Comparison of ENCODE assay signal across 8 cellular contexts in the genomic region with DNA sequence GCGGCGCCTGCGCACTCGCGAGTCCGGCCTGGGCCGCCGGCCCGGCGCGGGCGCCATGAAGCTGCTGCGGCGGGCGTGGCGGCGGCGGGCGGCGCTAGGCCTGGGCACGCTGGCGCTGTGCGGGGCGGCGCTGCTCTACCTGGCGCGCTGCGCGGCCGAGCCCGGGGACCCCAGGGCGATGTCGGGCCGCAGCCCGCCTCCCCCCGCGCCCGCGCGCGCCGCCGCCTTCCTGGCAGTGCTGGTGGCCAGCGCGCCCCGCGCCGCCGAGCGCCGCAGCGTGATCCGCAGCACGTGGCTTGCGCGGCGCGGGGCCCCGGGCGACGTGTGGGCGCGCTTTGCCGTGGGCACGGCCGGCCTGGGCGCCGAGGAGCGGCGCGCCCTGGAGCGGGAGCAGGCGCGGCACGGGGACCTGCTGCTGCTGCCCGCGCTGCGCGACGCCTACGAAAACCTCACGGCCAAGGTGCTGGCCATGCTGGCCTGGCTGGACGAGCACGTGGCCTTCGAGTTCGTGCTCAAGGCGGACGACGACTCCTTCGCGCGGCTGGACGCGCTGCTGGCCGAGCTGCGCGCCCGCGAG. TPM values are rescaled to one million over a fixed set of nuclear protein-coding genes. Genes with fewer than 3 reads are reported as not detected.
DNase-seq lines count a peak whose midpoint lies in the region; ATAC-seq, FAIRE-seq and TF ChIP-seq lines count a peak whose summit lies in the region.

Gene B3GALT6, plus strand, starts transcription at position 14 of the 577 bp plus-strand sequence. Its CDS starts 42 bp downstream, at position 56.

- H3K79me2 ChIP-seq in K562 (ENCODE audit: control insufficient read depth, insufficient read depth, low read length): peaks cover 73% of the 10 kb centered on the region

- TF ChIP-seq RAD21 in K562 (CRISPR knock-in tag; conservative IDR thresholded peaks at IDR 0.05 in 1 of 2, IDR thresholded peaks at IDR 0.05 in 1 of 2): 0 out of 4 replicates have a peak, but pooled peaks of 1 of the 2 experiments have one; percentile 4

- POLR2A ChIA-PET in K562 (lab: Yijun Ruan, JAX): interaction anchor here (1.0 to 2.2 kb wide), 7 partner anchors 10 to 115 kb away, joined by 3 to 12 read pairs (median 4); no protein-coding TSS in a partner anchor

- CTCF ChIA-PET in K562 (lab: Yijun Ruan, JAX; ENCODE audit: low intra/inter-chr PET ratio): interaction anchor here (0.7 kb wide), 1 partner anchor 170 kb away, joined by 4 read pairs; no protein-coding TSS in a partner anchor

- peak within 1 kb of the TSS; percentile 79 for H3K4me3 ChIP-seq in K562
- peak within 1 kb of the TSS; percentile 95 for H3K4me3 ChIP-seq in lower leg skin (ENCODE audit: low read depth, poor library complexity, severe bottlenecking)
- peak within 1 kb of the TSS; percentile 94 to 99 for H3K4me3 ChIP-seq in tibial artery

- H3K4me1 ChIP-seq in K562 (replicated peaks in 1 of 2; ENCODE audit: control insufficient read depth in 2 of 2, insufficient read depth in 2 of 2, low read length in 2 of 2) (peaks cover 6 to 84% of the 10 kb centered on the region in 2 experiments; a peak in 4 of 5 replicates), tibial artery (peaks cover 0 to 42% (median 34%) of the 10 kb centered on the region in 4 donors)

- TF ChIP-seq CTCF in K562 (IDR thresholded peaks at IDR 0.05 in 2 of 3, conservative IDR thresholded peaks at IDR 0.05 in 1 of 3; ENCODE audit: insufficient read depth in 2 of 3, low read depth in 1 of 3, low read length in 3 of 3): no peak
- no peak for TF ChIP-seq CTCF in lower leg skin (IDR thresholded peaks at IDR 0.05)
- no peak for TF ChIP-seq CTCF in tibial artery (IDR thresholded peaks at IDR 0.05)

- H3K9me1 ChIP-seq in K562 (ENCODE audit: control insufficient read depth, insufficient read depth, low read length): no peaks in the 10 kb centered on the region

- peaks cover 9% of the 10 kb centered on the region for H3K9me3 ChIP-seq in K562 (replicated peaks; ENCODE audit: control insufficient read depth, insufficient read depth, low read depth, low read length)
- H3K9me3 ChIP-seq in tibial artery: no peaks in the 10 kb centered on the region

- H3K27ac ChIP-seq in K562 (ENCODE audit: extremely low read depth, low read depth, low read length) (peak within 1 kb of the TSS; percentile 96), tibial artery (peak within 1 kb of the TSS; percentile 96 to 99)

- no peaks in the 10 kb centered on the region for H4K20me1 ChIP-seq in K562 (replicated peaks; ENCODE audit: control insufficient read depth, insufficient read depth, low read length)

- BruUV-seq in K562 (replicated peaks; lab: Mats Ljungman, UMichigan): no TSS peak

- no peak for TF ChIP-seq EP300 in K562 (IDR thresholded peaks at IDR 0.05; ENCODE audit: low read length)

- in situ Hi-C loops in K562 (cut with MboI): no loop called here

- H3K27me3 ChIP-seq in K562 (ENCODE audit: control insufficient read depth in 2 of 2, insufficient read depth in 2 of 2, low read length in 2 of 2) (no peaks in the 10 kb centered on the region), tibial artery (peaks cover 0 to 5% of the 10 kb centered on the region in 2 donors)

- DNase-seq in COLO668 (lab: John Stamatoyannopoulos, UW; ENCODE audit: unreplicated experiment): peak; percentile 92
- DNase-seq in K562 (ENCODE audit: extremely low read depth in 1 of 4, low spot score in 3 of 4): no peak
- DNase-seq in lower leg skin (ENCODE audit: low spot score in 2 of 2): no peak
- DNase-seq in tibial artery: no peak
- DNase-seq in stimulated activated CD4-positive, alpha-beta T cell treated with anti-CD3 and anti-CD28 coated beads, Interleukin-15, amount 100 ng/mL, for 24 hours: no peak

- peak within 1 kb of the TSS; percentile 100 for H3K4me2 ChIP-seq in K562 (ENCODE audit: insufficient read depth, low read length)

- no peak for FAIRE-seq in K562 (lab: Jason Lieb, UNC)

- peak within 1 kb of the TSS; percentile 93 for H2AFZ ChIP-seq in K562 (ENCODE audit: low read depth, low read length)

- ATAC-seq in HG03045 (IDR thresholded peaks at IDR 0.05; ENCODE audit: unreplicated experiment): peak; percentile 4
- ATAC-seq in K562: no peak
- ATAC-seq in HG02623 (IDR thresholded peaks at IDR 0.05; ENCODE audit: unreplicated experiment): no peak
- ATAC-seq in activated CD4-positive, CD25-positive, alpha-beta regulatory T cell treated with anti-CD3 and anti-CD28 coated beads, Interleukin-2, amount 50 U/mL, for 24 hours: no peak

- peaks cover 44% of the 10 kb centered on the region; the same call in 2 of the 3 replicates for H3K36me3 ChIP-seq in K562 (ENCODE audit: control insufficient read depth, insufficient read depth, low read length)
- peaks cover 14 to 40% (median 17%) of the 10 kb centered on the region in 3 donors for H3K36me3 ChIP-seq in tibial artery

- intact Hi-C loops in K562 (cut with micrococcal nuclease) (loop anchor here (5.0 kb wide), 1 partner anchor 110 kb away; no protein-coding TSS in a partner anchor), lower leg skin (cut with DNase I; ENCODE audit: low total_unique reads) (no loop called here), tibial artery (cut with DNase I; ENCODE audit: low total_unique reads) (loop anchor here (5.0 kb wide), 1 partner anchor 110 kb away; no protein-coding TSS in a partner anchor)

- H3K9ac ChIP-seq in K562 (ENCODE audit: insufficient read depth in 1 of 2, low read depth in 2 of 2, low read length in 2 of 2): peak within 1 kb of the TSS; percentile 93 to 99

- TF ChIP-seq POLR2A in K562 (conservative IDR thresholded peaks at IDR 0.05) (no peak), lower leg skin (IDR thresholded peaks at IDR 0.05) (no peak)

- 18% methylated on average over 70 of the region's 99 CpGs for WGBS in K562 (ENCODE audit: insufficient coverage, low coverage, missing lambda C conversion rate)
- 13% methylated on average over 9 of the region's 99 CpGs; no CpG with 5 or more reads in 1 of the 2 donors for WGBS in lower leg skin, 2 donors

TF ChIP-seq in K562, 482 proteins besides CTCF, POLR2A, EP300 and RAD21 (continues in another document):
- TF ChIP-seq, protein P1, sequence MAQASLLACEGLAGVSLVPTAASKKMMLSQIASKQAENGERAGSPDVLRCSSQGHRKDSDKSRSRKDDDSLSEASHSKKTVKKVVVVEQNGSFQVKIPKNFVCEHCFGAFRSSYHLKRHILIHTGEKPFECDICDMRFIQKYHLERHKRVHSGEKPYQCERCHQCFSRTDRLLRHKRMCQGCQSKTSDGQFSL (CRISPR knock-in tag; IDR thresholded peaks at IDR 0.05): no peak
- TF ChIP-seq, protein P1 (tag; IDR thresholded peaks at IDR 0.05): peak in 1 of 2 experiments; percentile 82; a peak in 1 of 4 replicates
- TF ChIP-seq USF2 (CRISPR knock-in tag; IDR thresholded peaks at IDR 0.05): 0 out of 2 replicates have a peak, but pooled peaks have one; percentile 21
- peak; percentile 88 for TF ChIP-seq MAX (CRISPR knock-in tag; IDR thresholded peaks at IDR 0.05)
- TF ChIP-seq ZNF507 (tag; conservative IDR thresholded peaks at IDR 0.05): 0 out of 2 replicates have a peak, but pooled peaks have one; percentile 28
- peak; percentile 83 for TF ChIP-seq NR2C2 (CRISPR knock-in tag; IDR thresholded peaks at IDR 0.05)
- TF ChIP-seq NR2C2 (tag; IDR thresholded peaks at IDR 0.05): peak; percentile 95

RNA-seq across cellular contexts. Expression of gene B3GALT6, which starts in this region (rescaled TPM):
- 17.5 and 35.5 TPM in 2 replicates for total RNA-seq in K562 (2011; cell fraction: chromatin; rRNA removed; ENCODE audit: low replicate concordance)
- 36.8 and 43.7 TPM in 2 replicates for total RNA-seq in K562 (2011; cell fraction: nucleolus; rRNA removed)
- 21.1 and 24.3 TPM in 2 replicates for total RNA-seq in K562 (2011; cell fraction: nucleoplasm; rRNA removed)
- total RNA-seq in K562 (2014; rRNA removed) (29.8 and 33.0 TPM in 2 replicates), K562 (2014; rRNA removed; fragmentation: Illumina TruSeq; extraction: Trizol) (6.8 and 9.0 TPM in 2 replicates), K562 (2015; rRNA removed; fragmentation: Illumina TruSeq; extraction: Trizol) (12.8 and 13.9 TPM in 2 replicates), K562 (2021) (27.9 and 28.1 TPM in 2 replicates), lower leg skin (10 to 100 TPM; 12.8 to 26.1 (median 18.9) TPM)
- polyA plus RNA-seq in K562 (2011; rRNA removed) (5.6 and 7.8 TPM in 2 replicates), K562 (2014; fragmentation: Illumina TruSeq; extraction: Trizol) (8.4 and 9.9 TPM in 2 replicates), K562 (2014; fragmentation: Nextera tagmentation; extraction: Ambion mirVana) (1 to 10 TPM in 1 of 2 experiments, under 1 TPM in 1; 0.68 to 1.0 TPM), K562 (2014; rRNA removed) (15.8 and 17.2 TPM in 2 replicates)
- 10.2 and 34.2 TPM in 2 replicates for polyA plus RNA-seq in K562 (2011; cell fraction: cytosol; rRNA removed)
- polyA plus RNA-seq in K562 (2011; cell fraction: nucleus; rRNA removed): 7.7 and 12.7 TPM in 2 replicates
- 13.9 and 16.7 TPM in 2 replicates for polyA plus RNA-seq in K562 (2012)
- polyA minus RNA-seq in K562 (2011; rRNA and poly(A)+ RNA removed): 6.9 and 10.1 TPM in 2 replicates
- polyA minus RNA-seq in K562 (2011; cell fraction: cytosol; rRNA and poly(A)+ RNA removed): 9.6 and 12.9 TPM in 2 replicates
- polyA minus RNA-seq in K562 (2011; cell fraction: nucleus; rRNA and poly(A)+ RNA removed): 23.0 and 24.2 TPM in 2 replicates
